ENCODE assay signal across 8 cellular contexts in genomic region chr11:96338910-96339703, GRCh38. TPM values are rescaled to one million over a fixed set of nuclear protein-coding genes. Genes with fewer than 3 reads are reported as not detected.
A peak's percentile ranks its signal among the peaks of the same experiment; 100 is the strongest.
DNase-seq lines count a peak whose midpoint lies in the region; ATAC-seq and TF ChIP-seq lines count a peak whose summit lies in the region.

No MANE protein-coding gene starts in this region.

- no peaks in the 10 kb centered on the region for H3K36me3 Mint-ChIP-seq in endothelial cell (ENCODE audit: low read depth, unreplicated experiment)

- H3K27ac Mint-ChIP-seq in endothelial cell (ENCODE audit: unreplicated experiment), result no peak overlapping the region

- peak; percentile 62 for DNase-seq in G401 (ENCODE audit: low spot score)
- DNase-seq in Kasumi-1 (lab: John Stamatoyannopoulos, UW), result peak; percentile 60 to 67
- DNase-seq in activated T-cell treated with anti-CD3 and anti-CD28 coated beads, Interleukin-2, amount 50 U/mL, for 1 hour, result peak; percentile 34
- peak; percentile 87 for DNase-seq in fibroblast of the aortic adventitia (ENCODE audit: low read depth)
- no peak for DNase-seq in omental fat pad (ENCODE audit: low spot score)
- DNase-seq in endothelial cell (ENCODE audit: low spot score), result no peak
- no peak for DNase-seq in BE2C

- no peaks in the 10 kb centered on the region for H3K9me3 Mint-ChIP-seq in endothelial cell (ENCODE audit: unreplicated experiment)

- no peaks in the 10 kb centered on the region for H3K27me3 Mint-ChIP-seq in endothelial cell (ENCODE audit: unreplicated experiment)

- no peaks in the 10 kb centered on the region for H3K27me3 ChIP-seq in BE2C

- no peak overlapping the region for H3K4me3 Mint-ChIP-seq in endothelial cell (ENCODE audit: unreplicated experiment)

- TF ChIP-seq CTCF in fibroblast of the aortic adventitia (IDR thresholded peaks at IDR 0.05; ENCODE audit: insufficient read depth, low read length), result no peak
- no peak for TF ChIP-seq CTCF in omental fat pad (IDR thresholded peaks at IDR 0.05)
- TF ChIP-seq CTCF in endothelial cell (IDR thresholded peaks at IDR 0.05; ENCODE audit: unreplicated experiment), result no peak
- no peak for TF ChIP-seq CTCF in BE2C (IDR thresholded peaks at IDR 0.05; ENCODE audit: low read depth, low read length)

- H3K4me3 ChIP-seq in fibroblast of the aortic adventitia (ENCODE audit: low read depth, low read length) (peak overlapping the region; percentile 74), BE2C (ENCODE audit: low read depth, low read length) (no peak overlapping the region)

- H3K9me3 ChIP-seq in BE2C, result no peaks in the 10 kb centered on the region

- in situ Hi-C loops in G401 (cut with HindIII; ENCODE audit: low sequenced_read_pairs), result no loop called here

- H3K36me3 ChIP-seq in BE2C, result no peaks in the 10 kb centered on the region

- H3K4me1 ChIP-seq in BE2C, result peaks cover 15% of the 10 kb centered on the region; the same call in 1 of the 2 replicates

- H3K4me1 Mint-ChIP-seq in endothelial cell (ENCODE audit: unreplicated experiment), result peaks cover 13% of the 10 kb centered on the region

- peak; percentile 37 for ATAC-seq in GM21576 (IDR thresholded peaks at IDR 0.05; ENCODE audit: unreplicated experiment)
- ATAC-seq in omental fat pad (ENCODE audit: low FRiP score), result peak; percentile 54

RNA-seq across cellular contexts. Expression of gene MAML2, which starts 3.9 kb away (rescaled TPM):
- not detected in 2 replicates for total RNA-seq in G401 (2014; rRNA removed; shearing (Covaris generic))
- 15.4 and 20.1 TPM in 2 replicates for total RNA-seq in fibroblast of the aortic adventitia (ENCODE audit: low replicate concordance)
- total RNA-seq in omental fat pad, result 10 to 100 TPM; 34.2 to 49.8 (median 44.4) TPM
- 6.2 TPM for total RNA-seq in endothelial cell (ENCODE audit: unreplicated experiment)
- polyA plus RNA-seq in BE2C (2012; ENCODE audit: insufficient read depth, insufficient read length, low read depth), result 9.9 TPM

RNA-seq across cellular contexts. Expression of gene CCDC82, which starts 50.6 kb away (rescaled TPM):
- 5.5 and 7.1 TPM in 2 replicates for total RNA-seq in G401 (2014; rRNA removed; shearing (Covaris generic))
- total RNA-seq in fibroblast of the aortic adventitia (ENCODE audit: low replicate concordance) (31.2 and 53.1 TPM in 2 replicates), omental fat pad (10 to 100 TPM; 16.0 to 34.4 (median 24.6) TPM), endothelial cell (ENCODE audit: unreplicated experiment) (34.1 TPM)
- polyA plus RNA-seq in BE2C (2012; ENCODE audit: insufficient read depth, insufficient read length, low read depth), result 25.6 TPM

RNA-seq across cellular contexts. Expression of gene JRKL, which starts 50.7 kb away (rescaled TPM):
- 0.24 and 2.6 TPM in 2 replicates for total RNA-seq in G401 (2014; rRNA removed; shearing (Covaris generic))
- total RNA-seq in fibroblast of the aortic adventitia (ENCODE audit: low replicate concordance), result 8.2 and 10.4 TPM in 2 replicates
- total RNA-seq in omental fat pad, result 1 to 10 TPM; 4.2 to 6.8 (median 6.2) TPM
- 7.2 TPM for total RNA-seq in endothelial cell (ENCODE audit: unreplicated experiment)
- polyA plus RNA-seq in BE2C (2012; ENCODE audit: insufficient read depth, insufficient read length, low read depth), result 15.4 TPM

Comparison
In these comparisons a context has a peak if more than half of its experiments do, and no peak if none do; other contexts are left out.
1. DNase-seq: peak in G401 (single experiment), Kasumi-1 (2 of 2), activated T-cell treated with anti-CD3 and anti-CD28 coated beads, Interleukin-2, amount 50 U/mL, for 1 hour (single experiment) and fibroblast of the aortic adventitia (single experiment); none in omental fat pad (single experiment), endothelial cell (single experiment) and BE2C (single experiment).